Comparison of ENCODE assay signal across 14 cellular contexts in genomic region chr5:116360008-116360853, GRCh38.
DNase-seq lines count a peak whose midpoint lies in the region; ATAC-seq and TF ChIP-seq lines count a peak whose summit lies in the region.
"Had no signal": no experiment of that assay in that cellular context is flagged by ENCODE, and none has a peak within 500 bp of the region (broad histone marks: within the 10 kb centered on the region; RNA-seq: fewer than 3 reads in every experiment).

No MANE protein-coding gene starts in this region.

- peak overlapping the region; percentile 39 for H3K4me3 ChIP-seq in endocrine pancreas (ENCODE audit: control insufficient read depth, insufficient read depth, low read length)
- H3K4me3 ChIP-seq in neutrophil (ENCODE audit: low read depth in 1 of 2, low read length in 1 of 2), result peak overlapping the region in 1 of 2 experiments; percentile 12

- H3K36me3 ChIP-seq in endocrine pancreas (ENCODE audit: control insufficient read depth, insufficient read depth, low read length) (no peaks in the 10 kb centered on the region), neutrophil (no peaks in the 10 kb centered on the region)
- H3K36me3 ChIP-seq: pancreas had no signal

- peak overlapping the region; percentile 79 for H3K27ac ChIP-seq in neutrophil
- H3K27ac ChIP-seq: pancreas had no signal

- TF ChIP-seq CTCF in neutrophil (IDR thresholded peaks at IDR 0.05), result no peak

- H3K4me1 ChIP-seq in endocrine pancreas (ENCODE audit: control insufficient read depth, insufficient read depth, low read length) (no peaks in the 10 kb centered on the region), neutrophil (ENCODE audit: control insufficient read depth in 1 of 2, insufficient read depth in 1 of 2, low read depth in 1 of 2, low read length in 1 of 2) (peaks cover 52 to 55% of the 10 kb centered on the region in 2 experiments)
- H3K4me1 ChIP-seq: pancreas had no signal

- no peak overlapping the region for H3K9ac ChIP-seq in endocrine pancreas (ENCODE audit: control insufficient read depth, insufficient read depth, low read length)

- DNase-seq in DMS 273 (lab: John Stamatoyannopoulos, UW; ENCODE audit: unreplicated experiment) (peak; percentile 75), NCI-H1105 treated with DMSO at 0.1 percent for 48 hours (lab: John Stamatoyannopoulos, UW) (peak; percentile 82)
- DNase-seq: activated CD4-positive, alpha-beta T cell treated with anti-CD3 and anti-CD28 coated beads, Interleukin-2, amount 50 U/mL, for 48 hours; CD8-positive, alpha-beta T cell; effector memory CD8-positive, alpha-beta T cell; T-helper 1 cell had no signal

- no peaks in the 10 kb centered on the region for H3K27me3 ChIP-seq in endocrine pancreas (ENCODE audit: control insufficient read depth, insufficient read depth, low read length)
- H3K27me3 ChIP-seq in neutrophil, result no peaks in the 10 kb centered on the region
- H3K27me3 ChIP-seq: pancreas had no signal

- no peaks in the 10 kb centered on the region for H3K9me3 ChIP-seq in endocrine pancreas (ENCODE audit: control insufficient read depth, low read length)
- H3K9me3 ChIP-seq in neutrophil, result no peaks in the 10 kb centered on the region
- H3K9me3 ChIP-seq: pancreas had no signal

- ATAC-seq in GM19035 (IDR thresholded peaks at IDR 0.05; ENCODE audit: unreplicated experiment) (no peak), GM19455 (IDR thresholded peaks at IDR 0.05; ENCODE audit: unreplicated experiment) (no peak), HG03571 (IDR thresholded peaks at IDR 0.05; ENCODE audit: unreplicated experiment) (no peak), GM18870 (IDR thresholded peaks at IDR 0.05; ENCODE audit: unreplicated experiment) (no peak)
- ATAC-seq: activated naive CD4-positive, alpha-beta T cell treated with anti-CD3 and anti-CD28 coated beads, Interleukin-2, amount 50 U/mL, for 72 hours; CD8-positive, alpha-beta T cell; effector memory CD8-positive, alpha-beta T cell had no signal
